In the genomic region with DNA sequence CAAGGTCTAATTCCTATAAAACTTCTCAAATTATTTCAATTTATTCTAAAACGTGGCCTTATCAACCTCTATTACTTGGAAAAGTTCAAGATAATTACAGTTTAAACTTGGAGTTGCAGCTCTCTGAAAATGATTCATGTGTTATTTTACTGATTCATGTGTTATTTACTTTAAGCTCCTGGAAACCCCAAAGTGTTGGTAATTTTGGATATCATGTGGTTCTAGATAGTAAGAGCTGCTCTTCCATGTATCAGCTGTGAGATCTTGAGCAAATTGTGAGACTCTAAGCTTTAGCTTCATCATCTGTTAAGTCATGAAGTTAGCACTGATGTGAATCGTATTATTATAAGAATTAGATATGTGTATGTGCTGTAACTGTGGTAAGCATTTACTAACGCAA, we compare ENCODE assay signal across 1 cellular context.
TF ChIP-seq lines count a peak whose summit lies in the region.

No MANE protein-coding gene starts in this region.

TF ChIP-seq in WTC11, 78 proteins besides CTCF, POLR2A, EP300 and RAD21 (continued from another document):
- TF ChIP-seq, protein P1, sequence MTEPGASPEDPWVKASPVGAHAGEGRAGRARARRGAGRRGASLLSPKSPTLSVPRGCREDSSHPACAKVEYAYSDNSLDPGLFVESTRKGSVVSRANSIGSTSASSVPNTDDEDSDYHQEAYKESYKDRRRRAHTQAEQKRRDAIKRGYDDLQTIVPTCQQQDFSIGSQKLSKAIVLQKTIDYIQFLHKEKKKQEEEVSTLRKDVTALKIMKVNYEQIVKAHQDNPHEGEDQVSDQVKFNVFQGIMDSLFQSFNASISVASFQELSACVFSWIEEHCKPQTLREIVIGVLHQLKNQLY (CRISPR knock-in tag; IDR thresholded peaks at IDR 0.05): no peak
- TF ChIP-seq GTF2I (CRISPR knock-in tag; conservative IDR thresholded peaks at IDR 0.05) (no peak), CBFB (CRISPR knock-in tag; IDR thresholded peaks at IDR 0.05; ENCODE audit: low read depth) (no peak), TCF7 (CRISPR knock-in tag; IDR thresholded peaks at IDR 0.05; ENCODE audit: low read depth) (no peak)
- TF ChIP-seq, protein P2, sequence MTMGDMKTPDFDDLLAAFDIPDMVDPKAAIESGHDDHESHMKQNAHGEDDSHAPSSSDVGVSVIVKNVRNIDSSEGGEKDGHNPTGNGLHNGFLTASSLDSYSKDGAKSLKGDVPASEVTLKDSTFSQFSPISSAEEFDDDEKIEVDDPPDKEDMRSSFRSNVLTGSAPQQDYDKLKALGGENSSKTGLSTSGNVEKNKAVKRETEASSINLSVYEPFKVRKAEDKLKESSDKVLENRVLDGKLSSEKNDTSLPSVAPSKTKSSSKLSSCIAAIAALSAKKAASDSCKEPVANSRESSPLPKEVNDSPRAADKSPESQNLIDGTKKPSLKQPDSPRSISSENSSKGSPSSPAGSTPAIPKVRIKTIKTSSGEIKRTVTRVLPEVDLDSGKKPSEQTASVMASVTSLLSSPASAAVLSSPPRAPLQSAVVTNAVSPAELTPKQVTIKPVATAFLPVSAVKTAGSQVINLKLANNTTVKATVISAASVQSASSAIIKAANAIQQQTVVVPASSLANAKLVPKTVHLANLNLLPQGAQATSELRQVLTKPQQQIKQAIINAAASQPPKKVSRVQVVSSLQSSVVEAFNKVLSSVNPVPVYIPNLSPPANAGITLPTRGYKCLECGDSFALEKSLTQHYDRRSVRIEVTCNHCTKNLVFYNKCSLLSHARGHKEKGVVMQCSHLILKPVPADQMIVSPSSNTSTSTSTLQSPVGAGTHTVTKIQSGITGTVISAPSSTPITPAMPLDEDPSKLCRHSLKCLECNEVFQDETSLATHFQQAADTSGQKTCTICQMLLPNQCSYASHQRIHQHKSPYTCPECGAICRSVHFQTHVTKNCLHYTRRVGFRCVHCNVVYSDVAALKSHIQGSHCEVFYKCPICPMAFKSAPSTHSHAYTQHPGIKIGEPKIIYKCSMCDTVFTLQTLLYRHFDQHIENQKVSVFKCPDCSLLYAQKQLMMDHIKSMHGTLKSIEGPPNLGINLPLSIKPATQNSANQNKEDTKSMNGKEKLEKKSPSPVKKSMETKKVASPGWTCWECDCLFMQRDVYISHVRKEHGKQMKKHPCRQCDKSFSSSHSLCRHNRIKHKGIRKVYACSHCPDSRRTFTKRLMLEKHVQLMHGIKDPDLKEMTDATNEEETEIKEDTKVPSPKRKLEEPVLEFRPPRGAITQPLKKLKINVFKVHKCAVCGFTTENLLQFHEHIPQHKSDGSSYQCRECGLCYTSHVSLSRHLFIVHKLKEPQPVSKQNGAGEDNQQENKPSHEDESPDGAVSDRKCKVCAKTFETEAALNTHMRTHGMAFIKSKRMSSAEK (CRISPR knock-in tag; IDR thresholded peaks at IDR 0.05; ENCODE audit: borderline replicate concordance): no peak
